7 cellular contexts compared by ENCODE assay signal in genomic region chr10:80464557-80465466, GRCh38. TPM values are rescaled to one million over a fixed set of nuclear protein-coding genes. Genes with fewer than 3 reads are reported as not detected.
DNase-seq lines count a peak whose midpoint lies in the region; ATAC-seq and TF ChIP-seq lines count a peak whose summit lies in the region.

No MANE protein-coding gene starts in this region.

- no peak for TF ChIP-seq CTCF in uterus (IDR thresholded peaks at IDR 0.05)

- no peaks in the 10 kb centered on the region for H3K27me3 Mint-ChIP-seq in effector memory CD8-positive, alpha-beta T cell

- H3K9me3 ChIP-seq in HAP-1 (no peaks in the 10 kb centered on the region), mucosa of stomach (ENCODE audit: control insufficient read depth, low read length) (no peaks in the 10 kb centered on the region), uterus (no peaks in the 10 kb centered on the region)

- no peak overlapping the region for H3K4me3 ChIP-seq in HAP-1
- H3K4me3 ChIP-seq in mucosa of stomach (ENCODE audit: low read length), result no peak overlapping the region
- no peak overlapping the region for H3K4me3 ChIP-seq in uterus

- peak overlapping the region; percentile 68 to 83 for H3K27ac ChIP-seq in uterus

- intact Hi-C loops in uterus (cut with DNase I; ENCODE audit: low total_unique reads), result no loop called here

- H3K4me3 Mint-ChIP-seq in effector memory CD8-positive, alpha-beta T cell, result peak overlapping the region; percentile 92 to 97

- peaks cover 37% of the 10 kb centered on the region for H3K36me3 Mint-ChIP-seq in effector memory CD8-positive, alpha-beta T cell (ENCODE audit: insufficient read depth)

- ATAC-seq in effector memory CD8-positive, alpha-beta T cell (replicated peaks), result no peak

- peak overlapping the region; percentile 45 for H3K9ac ChIP-seq in mucosa of stomach (ENCODE audit: low read length)

- peaks cover 88 to 92% of the 10 kb centered on the region in 2 donors for H3K4me1 Mint-ChIP-seq in effector memory CD8-positive, alpha-beta T cell (ENCODE audit: low read depth in 2 of 2)

- no peak for TF ChIP-seq POLR2A in uterus (IDR thresholded peaks at IDR 0.05)

- H3K4me1 ChIP-seq in HAP-1 (peaks cover 30% of the 10 kb centered on the region), mucosa of stomach (ENCODE audit: control insufficient read depth, insufficient read depth, low read length) (peaks cover 73% of the 10 kb centered on the region), uterus (peaks cover 8 to 29% of the 10 kb centered on the region in 2 donors)

- in situ Hi-C loops in HAP-1 (cut with MboI; ENCODE audit: low sequenced_read_pairs), result no loop called here

- H3K36me3 ChIP-seq in HAP-1 (replicated peaks), result no peaks in the 10 kb centered on the region; the same call in 1 of the 2 replicates
- H3K36me3 ChIP-seq in mucosa of stomach (ENCODE audit: control insufficient read depth, insufficient read depth, low read length), result no peaks in the 10 kb centered on the region
- H3K36me3 ChIP-seq in uterus, result no peaks in the 10 kb centered on the region

- no peaks in the 10 kb centered on the region for H3K9me3 Mint-ChIP-seq in effector memory CD8-positive, alpha-beta T cell

- peak; percentile 32 to 67 for DNase-seq in HAP-1 (ENCODE audit: low spot score in 2 of 2)
- DNase-seq in effector memory CD8-positive, alpha-beta T cell, result no peak
- peak in 1 of 2 donors; percentile 31 for DNase-seq in uterus
- no peak for DNase-seq in effector CD4-positive, alpha-beta T cell
- no peak for DNase-seq in dedifferentiated amniotic fluid mesenchymal stem cell (ENCODE audit: extremely low spot score)

- H3K27ac Mint-ChIP-seq in effector memory CD8-positive, alpha-beta T cell, result peak overlapping the region; percentile 92 to 93

- no peaks in the 10 kb centered on the region for H3K27me3 ChIP-seq in HAP-1 (ENCODE audit: low read depth)
- no peaks in the 10 kb centered on the region for H3K27me3 ChIP-seq in mucosa of stomach (ENCODE audit: control insufficient read depth, insufficient read depth, low read length)
- H3K27me3 ChIP-seq in uterus, result no peaks in the 10 kb centered on the region

TF ChIP-seq in PFSK-1, 5 proteins besides CTCF, POLR2A, EP300 and RAD21:
- 0 out of 2 replicates have a peak, but pooled peaks have one; percentile 25 for TF ChIP-seq SIN3A (IDR thresholded peaks at IDR 0.05; ENCODE audit: borderline replicate concordance, insufficient read depth, low read length)
- TF ChIP-seq TAF1 (IDR thresholded peaks at IDR 0.05; ENCODE audit: borderline replicate concordance, insufficient read depth, low read length), result no peak

RNA-seq across cellular contexts. Expression of gene TSPAN14, which starts 10.7 kb away (rescaled TPM):
- polyA plus RNA-seq in PFSK-1 (2012; ENCODE audit: insufficient read length, low read depth), result 77.7 TPM
- total RNA-seq in uterus, result 100 to 1,000 TPM in 1 of 4 donors, 10 to 100 TPM in 3; 37.1 to 110 (median 66.1) TPM

RNA-seq across cellular contexts. Expression of gene PRXL2A, which starts 56.5 kb away (rescaled TPM):
- polyA plus RNA-seq in PFSK-1 (2012; ENCODE audit: insufficient read length, low read depth), result 6.9 TPM
- total RNA-seq in uterus, result 10 to 100 TPM; 12.3 to 70.7 (median 50.9) TPM

Comparison
In these comparisons a context has a peak if more than half of its experiments do, and no peak if none do; other contexts are left out.
1. DNase-seq: peak in HAP-1 (2 of 2); none in effector memory CD8-positive, alpha-beta T cell (0 of 3), effector CD4-positive, alpha-beta T cell (single experiment) and dedifferentiated amniotic fluid mesenchymal stem cell (single experiment).